Comparison of ENCODE assay signal across 8 cellular contexts in genomic region chr6:27893836-27894807, GRCh38. TPM values are rescaled to one million over a fixed set of nuclear protein-coding genes. Genes with fewer than 3 reads are reported as not detected.
A peak's percentile ranks its signal among the peaks of the same experiment; 100 is the strongest.
DNase-seq lines count a peak whose midpoint lies in the region; ATAC-seq and TF ChIP-seq lines count a peak whose summit lies in the region.

No MANE protein-coding gene starts in this region.

- H3K27me3 ChIP-seq in uterus, result peaks cover 22 to 40% of the 10 kb centered on the region in 2 donors

- H3K4me3 ChIP-seq in uterus, result peak overlapping the region; percentile 67 to 68

- H3K9me3 ChIP-seq in uterus, result no peaks in the 10 kb centered on the region

- H3K27ac ChIP-seq in uterus, result peak overlapping the region; percentile 90 to 93

- ATAC-seq in left cardiac atrium (peak; percentile 85 to 92), HG02885 (IDR thresholded peaks at IDR 0.05; ENCODE audit: poor library complexity, unreplicated experiment) (no peak)

- intact Hi-C loops in left cardiac atrium (cut with DNase I) (loop anchor here (2.0 to 10.0 kb wide), 5 partner anchors 55 to 709 kb away; partner anchors contain the start of gene ZNF184 (in 1 of the 2)), posterior cingulate gyrus (cut with DNase I) (loop anchor here (2.0 to 10.0 kb wide), 3 partner anchors 121 to 707 kb away; no protein-coding TSS in a partner anchor), uterus (cut with DNase I; ENCODE audit: low total_unique reads) (loop anchor here (10.0 kb wide), 1 partner anchor 119 kb away; no protein-coding TSS in a partner anchor)

- DNase-seq in GM04504 (ENCODE audit: low read depth), result peak; percentile 93
- peak; percentile 90 to 97 (median 93) for DNase-seq in NCI-H1417 (lab: John Stamatoyannopoulos, UW)
- peak; percentile 89 to 92 for DNase-seq in SW 1271 (lab: John Stamatoyannopoulos, UW)
- DNase-seq in amygdala (lab: John Stamatoyannopoulos, UW), result peak in 52 of 56 donors; percentile 19 to 89 (median 62)
- DNase-seq in left cardiac atrium, result peak; percentile 89
- peak; percentile 60 to 95 (median 82) for DNase-seq in posterior cingulate gyrus
- peak; percentile 84 to 91 for DNase-seq in uterus

- H3K36me3 ChIP-seq in uterus, result no peaks in the 10 kb centered on the region

- TF ChIP-seq CTCF in uterus (IDR thresholded peaks at IDR 0.05), result peak in 1 of 4 experiments; percentile 4

- no peak for TF ChIP-seq POLR2A in uterus (IDR thresholded peaks at IDR 0.05)

- peaks cover 0 to 5% of the 10 kb centered on the region in 2 donors for H3K4me1 ChIP-seq in uterus

RNA-seq across cellular contexts. Expression of gene OR2B2, which starts 18.1 kb away (rescaled TPM):
- not detected for total RNA-seq in left cardiac atrium
- not detected for total RNA-seq in uterus
